ENCODE assay signal across 22 cellular contexts in genomic region chr5:173453167-173453566, GRCh38.
DNase-seq lines count a peak whose midpoint lies in the region; ATAC-seq and TF ChIP-seq lines count a peak whose summit lies in the region.
"Had no signal": no experiment of that assay in that cellular context is flagged by ENCODE, and none has a peak within 500 bp of the region (broad histone marks: within the 10 kb centered on the region; RNA-seq: fewer than 3 reads in every experiment).

No MANE protein-coding gene starts in this region.

- H3K79me1 ChIP-seq in mesenchymal stem cell (replicated peaks; ENCODE audit: low read length, poor library complexity, severe bottlenecking), result no peaks in the 10 kb centered on the region

- H3K36me3 ChIP-seq in ACC112 (ENCODE audit: insufficient read depth, low read length) (no peaks in the 10 kb centered on the region), HCT116 (ENCODE audit: control insufficient read depth in 1 of 2, insufficient read depth in 2 of 2, low read length in 2 of 2) (no peaks in the 10 kb centered on the region), brain microvascular endothelial cell (replicated peaks) (no peaks in the 10 kb centered on the region), mesenchymal stem cell (ENCODE audit: control insufficient read depth in 1 of 2, insufficient read depth in 2 of 2, low read depth in 1 of 2, low read length in 2 of 2) (no peaks in the 10 kb centered on the region), Caco-2 (ENCODE audit: control insufficient read depth, insufficient read depth, low read length) (no peaks in the 10 kb centered on the region)
- H3K36me3 ChIP-seq: sigmoid colon, tibial artery had no signal

- H3K9me3 ChIP-seq in HCT116 (ENCODE audit: control insufficient read depth in 1 of 2, insufficient read depth in 1 of 2, low read depth in 1 of 2, low read length in 2 of 2) (no peaks in the 10 kb centered on the region), mesenchymal stem cell (ENCODE audit: control insufficient read depth, low read length) (no peaks in the 10 kb centered on the region), Caco-2 (0 out of 2 replicates have a peak, but pooled peaks cover 7% of the 10 kb centered on the region)
- H3K9me3 ChIP-seq: sigmoid colon, tibial artery had no signal

- H4K8ac ChIP-seq in mesenchymal stem cell (ENCODE audit: low read length), result peak overlapping the region; percentile 8

- H3K23ac ChIP-seq in mesenchymal stem cell (ENCODE audit: low read length in 2 of 2), result no peak overlapping the region

- H2BK12ac ChIP-seq in mesenchymal stem cell (ENCODE audit: low read length in 2 of 2), result peak overlapping the region; percentile 65 to 98

- TF ChIP-seq POLR2A in HCT116 (IDR thresholded peaks at IDR 0.05; ENCODE audit: borderline replicate concordance, extremely low read depth, insufficient read depth, insufficient read length), result no peak

- POLR2A ChIA-PET in HCT116 (lab: Charles Lee), result no interaction called here
- POLR2A ChIA-PET in Caco-2 (lab: Charles Lee), result no interaction called here

- H3K27ac ChIP-seq in ACC112 (ENCODE audit: low read depth, low read length) (peak overlapping the region; percentile 99), HCT116 (ENCODE audit: low read depth, low read length) (peak overlapping the region; percentile 84; the same call in 1 of the 2 replicates), brain microvascular endothelial cell (peak overlapping the region; percentile 99), mesenchymal stem cell (ENCODE audit: low read length, poor library complexity, severe bottlenecking) (no peak overlapping the region)

- TF ChIP-seq RAD21 in HCT116 (IDR thresholded peaks at IDR 0.05; ENCODE audit: low read depth), result no peak

- H3K14ac ChIP-seq in mesenchymal stem cell (ENCODE audit: low read length in 2 of 2), result no peak overlapping the region

- H4K91ac ChIP-seq in mesenchymal stem cell (ENCODE audit: low read length), result no peak overlapping the region

- RAD21 ChIA-PET in HCT116 (lab: Charles Lee; ENCODE audit: low non-redundant PET in 1 of 2, low total read pairs in 2 of 2, uncharacterized antibody in 2 of 2, unreplicated experiment in 2 of 2), result no interaction called here

- no peaks in the 10 kb centered on the region for H3K36me3 Mint-ChIP-seq in activated T-helper 1 cell treated with anti-CD3 and anti-CD28 coated beads, Interleukin-12 subunit alpha, Interleukin-12 subunit beta, Interleukin-2, Interleukin-4 antibody, amounts not matched to agents 30 ng/mL and 10 ng/mL and 1 ng/mL, durations not matched to agents 14 hours and 24 hours and 36 hours (ENCODE audit: low read depth)
- no peaks in the 10 kb centered on the region for H3K36me3 Mint-ChIP-seq in Caco-2 (ENCODE audit: insufficient read depth, unreplicated experiment)
- H3K36me3 Mint-ChIP-seq: memory B cell; naive thymus-derived CD4-positive, alpha-beta T cell had no signal

- TF ChIP-seq CTCF in HCT116 (IDR thresholded peaks at IDR 0.05 in 2 of 3, conservative IDR thresholded peaks at IDR 0.05 in 1 of 3; ENCODE audit: borderline replicate concordance in 1 of 3, insufficient read depth in 1 of 3, low read depth in 2 of 3, low read length in 2 of 3), result no peak
- TF ChIP-seq CTCF in brain microvascular endothelial cell (IDR thresholded peaks at IDR 0.05; ENCODE audit: low read depth, low read length, missing control alignments), result no peak
- TF ChIP-seq CTCF in Caco-2 (IDR thresholded peaks at IDR 0.05; ENCODE audit: insufficient read depth in 1 of 2, low read depth in 1 of 2, low read length in 1 of 2, severe bottlenecking in 1 of 2, unreplicated experiment in 1 of 2), result no peak

- H3K4me1 Mint-ChIP-seq in activated T-helper 1 cell treated with anti-CD3 and anti-CD28 coated beads, Interleukin-12 subunit alpha, Interleukin-12 subunit beta, Interleukin-2, Interleukin-4 antibody, amounts not matched to agents 30 ng/mL and 10 ng/mL and 1 ng/mL, durations not matched to agents 14 hours and 24 hours and 36 hours (ENCODE audit: low read depth), result no peaks in the 10 kb centered on the region
- H3K4me1 Mint-ChIP-seq in Caco-2 (ENCODE audit: low read depth, unreplicated experiment), result peaks cover 11% of the 10 kb centered on the region
- H3K4me1 Mint-ChIP-seq: memory B cell; naive thymus-derived CD4-positive, alpha-beta T cell had no signal

- peak overlapping the region; percentile 39 for H2BK15ac ChIP-seq in mesenchymal stem cell (ENCODE audit: low read depth, poor library complexity, severe bottlenecking)

- no peak overlapping the region for H3K27ac Mint-ChIP-seq in activated T-helper 1 cell treated with anti-CD3 and anti-CD28 coated beads, Interleukin-12 subunit alpha, Interleukin-12 subunit beta, Interleukin-2, Interleukin-4 antibody, amounts not matched to agents 30 ng/mL and 10 ng/mL and 1 ng/mL, durations not matched to agents 14 hours and 24 hours and 36 hours
- no peak overlapping the region for H3K27ac Mint-ChIP-seq in Caco-2 (ENCODE audit: unreplicated experiment)
- H3K27ac Mint-ChIP-seq: memory B cell; naive thymus-derived CD4-positive, alpha-beta T cell had no signal

- no peaks in the 10 kb centered on the region for H3K27me3 ChIP-seq in ACC112 (ENCODE audit: insufficient read depth, low read length)
- H3K27me3 ChIP-seq in HCT116 (ENCODE audit: insufficient read depth, low read length), result no peaks in the 10 kb centered on the region
- no peaks in the 10 kb centered on the region for H3K27me3 ChIP-seq in brain microvascular endothelial cell (replicated peaks)
- no peaks in the 10 kb centered on the region for H3K27me3 ChIP-seq in mesenchymal stem cell (ENCODE audit: control insufficient read depth in 1 of 2, insufficient read depth in 1 of 2, low read length in 2 of 2)
- no peaks in the 10 kb centered on the region for H3K27me3 ChIP-seq in Caco-2 (replicated peaks; ENCODE audit: control insufficient read depth, insufficient read depth, low read length)
- H3K27me3 ChIP-seq: sigmoid colon, tibial artery had no signal

- no peak overlapping the region for H3K4me3 ChIP-seq in ACC112 (ENCODE audit: low read depth, low read length)
- H3K4me3 ChIP-seq in HCT116 (replicated peaks in 1 of 2; ENCODE audit: low read depth in 1 of 2, low read length in 2 of 2), result no peak overlapping the region
- H3K4me3 ChIP-seq in brain microvascular endothelial cell (ENCODE audit: low read depth, low read length), result no peak overlapping the region
- H3K4me3 ChIP-seq in mesenchymal stem cell (ENCODE audit: insufficient read depth in 1 of 2, low read depth in 1 of 2, low read length in 2 of 2), result no peak overlapping the region
- H3K4me3 ChIP-seq in Caco-2 (ENCODE audit: low read depth, low read length), result no peak overlapping the region
- H3K4me3 ChIP-seq: K562, sigmoid colon, tibial artery had no signal

- no peaks in the 10 kb centered on the region for H4K20me1 ChIP-seq in HCT116 (ENCODE audit: insufficient read depth)

- CTCF ChIA-PET in HCT116 (lab: Charles Lee), result interaction anchor here (1.0 to 1.5 kb wide), 3 partner anchors 18 to 159 kb away, joined by 4 to 6 read pairs (median 5); no protein-coding TSS in a partner anchor
- CTCF ChIA-PET in Caco-2 (lab: Charles Lee), result no interaction called here

- no TSS peak for BruUV-seq in HCT116 (replicated peaks; lab: Mats Ljungman, UMichigan)
- no TSS peak for BruUV-seq in Caco-2 (replicated peaks; lab: Mats Ljungman, UMichigan)

- 79% methylated on average over 4 of the region's 4 CpGs for WGBS in mesenchymal stem cell

- DNase-seq in HCT116 (ENCODE audit: low read depth, low spot score) (no peak), brain microvascular endothelial cell (no peak), mesenchymal stem cell (peak; percentile 52), ureter (ENCODE audit: low spot score) (no peak), HPDE6-E6E7 (ENCODE audit: extremely low spot score) (no peak), Caco-2 (no peak)
- DNase-seq in activated T-helper 1 cell treated with anti-CD3 and anti-CD28 coated beads, Interleukin-12 subunit alpha, Interleukin-12 subunit beta, Interleukin-2, Interleukin-4 antibody, amounts not matched to agents 30 ng/mL and 10 ng/mL and 1 ng/mL, durations not matched to agents 14 hours and 24 hours and 36 hours (ENCODE audit: low spot score), result no peak
- DNase-seq: activated CD8-positive, alpha-beta memory T cell treated with anti-CD3 and anti-CD28 coated beads, Interleukin-2, amount 50 U/mL, for 4 hours; dermis blood vessel endothelial cell; DMS53; kidney; naive thymus-derived CD4-positive, alpha-beta T cell; NCI-H1048; NCI-H2081 treated with DMSO at 0.1 percent for 48 hours; SHP77; sigmoid colon; stimulated activated CD4-positive, alpha-beta T cell treated with anti-CD3 and anti-CD28 coated beads, Interleukin-1b, Interleukin-23, amount 100 ng/mL, for 48 hours; stimulated activated naive CD4-positive, alpha-beta T cell treated with Interleukin-2 at 50 U/mL for 16 hours; tibial artery had no signal

- H3K79me2 ChIP-seq in ACC112 (ENCODE audit: control insufficient read depth, insufficient read depth, low read length, unreplicated experiment), result no peaks in the 10 kb centered on the region
- no peaks in the 10 kb centered on the region for H3K79me2 ChIP-seq in HCT116 (ENCODE audit: insufficient read depth, low read length)

- H3K4me2 ChIP-seq in HCT116 (ENCODE audit: low read length) (peak overlapping the region; percentile 54), mesenchymal stem cell (ENCODE audit: low read length, poor library complexity, severe bottlenecking) (no peak overlapping the region)

- peak overlapping the region; percentile 77 for H2BK120ac ChIP-seq in mesenchymal stem cell (ENCODE audit: low read depth, low read length)

- peak overlapping the region; percentile 49 to 93 for H3K4ac ChIP-seq in mesenchymal stem cell (ENCODE audit: low read depth in 1 of 2, low read length in 2 of 2)

- H2AFZ ChIP-seq in ACC112 (ENCODE audit: low read length, unreplicated experiment), result no peak overlapping the region
- peak overlapping the region; percentile 10 for H2AFZ ChIP-seq in HCT116 (ENCODE audit: low read depth, low read length, poor library complexity, severe bottlenecking)
- H2AFZ ChIP-seq in mesenchymal stem cell (ENCODE audit: low read depth, low read length), result no peak overlapping the region

- no peaks in the 10 kb centered on the region for H3K9me3 Mint-ChIP-seq in activated T-helper 1 cell treated with anti-CD3 and anti-CD28 coated beads, Interleukin-12 subunit alpha, Interleukin-12 subunit beta, Interleukin-2, Interleukin-4 antibody, amounts not matched to agents 30 ng/mL and 10 ng/mL and 1 ng/mL, durations not matched to agents 14 hours and 24 hours and 36 hours
- H3K9me3 Mint-ChIP-seq in Caco-2 (ENCODE audit: unreplicated experiment), result peaks cover 9% of the 10 kb centered on the region
- H3K9me3 Mint-ChIP-seq: memory B cell; naive thymus-derived CD4-positive, alpha-beta T cell had no signal

- peaks cover 2% of the 10 kb centered on the region for H3K27me3 Mint-ChIP-seq in activated T-helper 1 cell treated with anti-CD3 and anti-CD28 coated beads, Interleukin-12 subunit alpha, Interleukin-12 subunit beta, Interleukin-2, Interleukin-4 antibody, amounts not matched to agents 30 ng/mL and 10 ng/mL and 1 ng/mL, durations not matched to agents 14 hours and 24 hours and 36 hours (ENCODE audit: insufficient read depth)
- no peaks in the 10 kb centered on the region for H3K27me3 Mint-ChIP-seq in Caco-2 (ENCODE audit: insufficient read depth, unreplicated experiment)

- in situ Hi-C loops in brain microvascular endothelial cell (cut with HindIII; ENCODE audit: low pct_ligation_motif_present, low sequenced_read_pairs), result no loop called here

- peak overlapping the region; percentile 57 for H3K9ac ChIP-seq in HCT116 (ENCODE audit: low read length)
- peak overlapping the region; percentile 82 for H3K9ac ChIP-seq in mesenchymal stem cell (ENCODE audit: low read length)

- intact Hi-C loops in HCT116 (cut with micrococcal nuclease) (loop anchor here (2.0 to 5.0 kb wide), 2 partner anchors 120 to 126 kb away; partner anchors contain the start of gene STC2), Caco-2 (cut with micrococcal nuclease; ENCODE audit: unreplicated experiment) (no loop called here)
- intact Hi-C loops in activated T-helper 1 cell treated with anti-CD3 and anti-CD28 coated beads, Interleukin-12 subunit alpha, Interleukin-12 subunit beta, Interleukin-2, Interleukin-4 antibody, amounts not matched to agents 30 ng/mL and 10 ng/mL and 1 ng/mL, durations not matched to agents 14 hours and 24 hours and 36 hours (cut with micrococcal nuclease), result no loop called here

- no peak overlapping the region for H3K4me3 Mint-ChIP-seq in activated T-helper 1 cell treated with anti-CD3 and anti-CD28 coated beads, Interleukin-12 subunit alpha, Interleukin-12 subunit beta, Interleukin-2, Interleukin-4 antibody, amounts not matched to agents 30 ng/mL and 10 ng/mL and 1 ng/mL, durations not matched to agents 14 hours and 24 hours and 36 hours
- no peak overlapping the region for H3K4me3 Mint-ChIP-seq in Caco-2 (ENCODE audit: unreplicated experiment)
- H3K4me3 Mint-ChIP-seq: memory B cell; naive thymus-derived CD4-positive, alpha-beta T cell had no signal

- H3K18ac ChIP-seq in mesenchymal stem cell (ENCODE audit: low read depth in 1 of 2, low read length in 2 of 2), result peak overlapping the region; percentile 7 to 80

- H2AK5ac ChIP-seq in mesenchymal stem cell (ENCODE audit: low read length, severe bottlenecking), result no peak overlapping the region

- no peaks in the 10 kb centered on the region for H3K9me2 ChIP-seq in HCT116 (ENCODE audit: insufficient read depth)

- H3K4me1 ChIP-seq in ACC112 (ENCODE audit: control insufficient read depth, insufficient read depth, low read length, unreplicated experiment), result peaks cover 79% of the 10 kb centered on the region
- H3K4me1 ChIP-seq in HCT116 (ENCODE audit: control insufficient read depth in 1 of 2, insufficient read depth in 2 of 2, low read length in 2 of 2), result peaks cover 50 to 74% of the 10 kb centered on the region in 2 experiments
- H3K4me1 ChIP-seq in mesenchymal stem cell (ENCODE audit: control insufficient read depth, insufficient read depth, low read depth, low read length), result peaks cover 8% of the 10 kb centered on the region
- H3K4me1 ChIP-seq in Caco-2, result peaks cover 29% of the 10 kb centered on the region

- H2BK5ac ChIP-seq in mesenchymal stem cell (ENCODE audit: low read depth, low read length, poor library complexity, severe bottlenecking), result no peak overlapping the region

- no peak for ATAC-seq in HCT116
- ATAC-seq: K562; naive thymus-derived CD4-positive, alpha-beta T cell had no signal
